19 cellular contexts compared by ENCODE assay signal in the genomic region with DNA sequence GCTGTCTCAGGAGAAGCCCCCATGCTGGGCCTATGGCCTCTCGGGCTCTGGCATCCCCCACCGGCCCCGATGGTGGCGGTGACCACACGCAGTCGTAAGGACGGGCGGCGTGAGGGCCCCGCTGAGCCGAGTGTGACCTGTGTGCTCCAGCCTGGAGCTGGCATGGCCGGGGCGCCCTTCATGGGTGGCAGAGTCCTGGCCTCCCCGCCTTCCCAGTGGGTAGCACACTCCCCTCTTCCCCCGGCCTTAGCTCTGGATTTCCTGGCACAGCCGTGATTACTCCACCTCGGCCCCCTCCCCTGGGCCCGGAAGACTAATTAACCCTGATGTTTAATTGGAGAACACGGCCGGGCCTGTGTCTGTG. TPM values are rescaled to one million over a fixed set of nuclear protein-coding genes. Genes with fewer than 3 reads are reported as not detected.
A peak's percentile ranks its signal among the peaks of the same experiment; 100 is the strongest.
DNase-seq lines count a peak whose midpoint lies in the region; TF ChIP-seq lines count a peak whose summit lies in the region.
"Had no signal": no experiment of that assay in that cellular context is flagged by ENCODE, and none has a peak within 500 bp of the region (broad histone marks: within the 10 kb centered on the region; RNA-seq: fewer than 3 reads in every experiment).

No MANE protein-coding gene starts in this region.

- H3K4ac ChIP-seq in mesendoderm (ENCODE audit: low read depth, low read length), result no peak overlapping the region

- no peak for TF ChIP-seq POLR2A in breast epithelium (IDR thresholded peaks at IDR 0.05)

- in situ Hi-C loops in mammary epithelial cell (cut with MboI; ENCODE audit: low sequenced_read_pairs in 2 of 2), result no loop called here

- no peaks in the 10 kb centered on the region for H3K4me1 Mint-ChIP-seq in activated CD4-positive, alpha-beta memory T cell treated with anti-CD3 and anti-CD28 coated beads, Interleukin-2, amount 10 ng/mL, durations not matched to agents 7 days and 5 days
- peaks cover 18% of the 10 kb centered on the region for H3K4me1 Mint-ChIP-seq in neural progenitor cell
- H3K4me1 Mint-ChIP-seq: activated naive CD4-positive, alpha-beta T cell treated with anti-CD3 and anti-CD28 coated beads, Interleukin-2, amount 50 U/mL, for 24 hours; T-helper 17 cell had no signal

- CTCF ChIA-PET in mammary epithelial cell (lab: Charles Lee; ENCODE audit: low non-redundant PET), result no interaction called here
- CTCF ChIA-PET in activated CD4-positive, alpha-beta memory T cell treated with anti-CD3 and anti-CD28 coated beads, Interleukin-2, amount 10 ng/mL, durations not matched to agents 7 days and 5 days (lab: Charles Lee), result no interaction called here

- H2AFZ ChIP-seq in mammary epithelial cell (ENCODE audit: low read depth, low read length) (no peak overlapping the region), neural progenitor cell (replicated peaks) (no peak overlapping the region)

- no peak overlapping the region for H2BK15ac ChIP-seq in mesendoderm (replicated peaks; ENCODE audit: low read depth)

- dilution Hi-C loops in mammary epithelial cell (cut with HindIII; ENCODE audit: low sequenced_read_pairs), result no loop called here

- no peaks in the 10 kb centered on the region for H3K36me3 Mint-ChIP-seq in activated CD4-positive, alpha-beta memory T cell treated with anti-CD3 and anti-CD28 coated beads, Interleukin-2, amount 10 ng/mL, durations not matched to agents 7 days and 5 days (ENCODE audit: low read depth)
- H3K36me3 Mint-ChIP-seq in neural progenitor cell, result no peaks in the 10 kb centered on the region
- H3K36me3 Mint-ChIP-seq: activated naive CD4-positive, alpha-beta T cell treated with anti-CD3 and anti-CD28 coated beads, Interleukin-2, amount 50 U/mL, for 24 hours had no signal

- TF ChIP-seq CTCF in breast epithelium (IDR thresholded peaks at IDR 0.05) (no peak), mammary epithelial cell (conservative IDR thresholded peaks at IDR 0.05 in 1 of 2, IDR thresholded peaks at IDR 0.05 in 1 of 2; ENCODE audit: extremely low read depth in 1 of 2, insufficient read depth in 1 of 2, low read depth in 1 of 2, low read length in 2 of 2) (no peak), WERI-Rb-1 (IDR thresholded peaks at IDR 0.05; ENCODE audit: low read depth, low read length) (no peak), tibial artery (IDR thresholded peaks at IDR 0.05) (no peak), neural progenitor cell (IDR thresholded peaks at IDR 0.05) (no peak)

- H3K4me3 Mint-ChIP-seq in activated CD4-positive, alpha-beta memory T cell treated with anti-CD3 and anti-CD28 coated beads, Interleukin-2, amount 10 ng/mL, durations not matched to agents 7 days and 5 days, result no peak overlapping the region
- no peak overlapping the region for H3K4me3 Mint-ChIP-seq in neural progenitor cell
- H3K4me3 Mint-ChIP-seq: activated B cell treated with CpG ODN at 0.5 μM for 24 hours; activated naive CD4-positive, alpha-beta T cell treated with anti-CD3 and anti-CD28 coated beads, Interleukin-2, amount 50 U/mL, for 24 hours; stimulated activated naive CD8-positive, alpha-beta T cell treated with anti-CD3 and anti-CD28 coated beads, Interleukin-15, Interleukin-2, amounts not matched to agents 100 ng/mL and 50 ng/mL, for 24 hours; T-helper 17 cell had no signal

- H3K4me1 ChIP-seq in breast epithelium, result peaks cover 0 to 4% of the 10 kb centered on the region in 2 donors
- H3K4me1 ChIP-seq in mammary epithelial cell (ENCODE audit: insufficient read depth, low read length), result peaks cover 20% of the 10 kb centered on the region
- no peaks in the 10 kb centered on the region for H3K4me1 ChIP-seq in mesendoderm (ENCODE audit: control insufficient read depth, low read depth, low read length)
- peaks cover 0 to 76% (median 50%) of the 10 kb centered on the region in 4 donors for H3K4me1 ChIP-seq in tibial artery
- H3K4me1 ChIP-seq in neural progenitor cell, result peaks cover 10% of the 10 kb centered on the region
- H3K4me1 ChIP-seq: pancreas had no signal

- H3K18ac ChIP-seq in mesendoderm (ENCODE audit: low read length), result no peak overlapping the region

- peak overlapping the region; percentile 34 for H3K56ac ChIP-seq in mesendoderm (ENCODE audit: low read length)

- H3K9me3 ChIP-seq in breast epithelium (no peaks in the 10 kb centered on the region), mammary epithelial cell (replicated peaks; ENCODE audit: insufficient read depth, low read length) (no peaks in the 10 kb centered on the region), WERI-Rb-1 (ENCODE audit: severe bottlenecking) (no peaks in the 10 kb centered on the region), tibial artery (no peaks in the 10 kb centered on the region), neural progenitor cell (ENCODE audit: low read depth) (no peaks in the 10 kb centered on the region)
- H3K9me3 ChIP-seq: Caco-2, esophagus muscularis mucosa, pancreas had no signal

- H4K8ac ChIP-seq in mesendoderm (ENCODE audit: low read depth, low read length), result no peak overlapping the region

- H3F3A ChIP-seq in neural progenitor cell (ENCODE audit: low read depth), result no peaks in the 10 kb centered on the region

- H3K4me3 ChIP-seq in breast epithelium, result no peak overlapping the region
- H3K4me3 ChIP-seq in mammary epithelial cell (replicated peaks in 1 of 3; ENCODE audit: insufficient read depth in 1 of 3, low read depth in 2 of 3, low read length in 3 of 3), result no peak overlapping the region
- no peak overlapping the region for H3K4me3 ChIP-seq in WERI-Rb-1 (ENCODE audit: low read depth, low read length)
- H3K4me3 ChIP-seq in mesendoderm (ENCODE audit: low read length), result no peak overlapping the region
- H3K4me3 ChIP-seq in tibial artery, result no peak overlapping the region
- no peak overlapping the region for H3K4me3 ChIP-seq in neural progenitor cell
- H3K4me3 ChIP-seq: esophagus muscularis mucosa, pancreas had no signal

- H2BK120ac ChIP-seq in mesendoderm (ENCODE audit: low read depth, low read length), result no peak overlapping the region

- H3K79me1 ChIP-seq in mesendoderm (ENCODE audit: low read length), result no peaks in the 10 kb centered on the region

- no peak overlapping the region for H2BK5ac ChIP-seq in mesendoderm (ENCODE audit: low read length)

- no peaks in the 10 kb centered on the region for H3K27me3 Mint-ChIP-seq in activated CD4-positive, alpha-beta memory T cell treated with anti-CD3 and anti-CD28 coated beads, Interleukin-2, amount 10 ng/mL, durations not matched to agents 7 days and 5 days
- no peaks in the 10 kb centered on the region for H3K27me3 Mint-ChIP-seq in neural progenitor cell (ENCODE audit: insufficient read depth, low read depth)
- H3K27me3 Mint-ChIP-seq: activated B cell treated with CpG ODN at 0.5 μM for 24 hours; activated naive CD4-positive, alpha-beta T cell treated with anti-CD3 and anti-CD28 coated beads, Interleukin-2, amount 50 U/mL, for 24 hours; stimulated activated naive CD8-positive, alpha-beta T cell treated with anti-CD3 and anti-CD28 coated beads, Interleukin-15, Interleukin-2, amounts not matched to agents 100 ng/mL and 50 ng/mL, for 24 hours; T-helper 17 cell had no signal

- H3K23ac ChIP-seq in mesendoderm (ENCODE audit: low read length), result no peak overlapping the region

- no peak overlapping the region for H4K5ac ChIP-seq in mesendoderm (ENCODE audit: low read length)

- POLR2A ChIA-PET in activated CD4-positive, alpha-beta memory T cell treated with anti-CD3 and anti-CD28 coated beads, Interleukin-2, amount 10 ng/mL, durations not matched to agents 7 days and 5 days (lab: Charles Lee), result no interaction called here

- no peak overlapping the region for H3K27ac Mint-ChIP-seq in activated CD4-positive, alpha-beta memory T cell treated with anti-CD3 and anti-CD28 coated beads, Interleukin-2, amount 10 ng/mL, durations not matched to agents 7 days and 5 days
- H3K27ac Mint-ChIP-seq in neural progenitor cell, result no peak overlapping the region
- H3K27ac Mint-ChIP-seq: activated B cell treated with CpG ODN at 0.5 μM for 24 hours; activated naive CD4-positive, alpha-beta T cell treated with anti-CD3 and anti-CD28 coated beads, Interleukin-2, amount 50 U/mL, for 24 hours; stimulated activated naive CD8-positive, alpha-beta T cell treated with anti-CD3 and anti-CD28 coated beads, Interleukin-15, Interleukin-2, amounts not matched to agents 100 ng/mL and 50 ng/mL, for 24 hours; T-helper 17 cell had no signal

- no peaks in the 10 kb centered on the region for H4K20me1 ChIP-seq in mammary epithelial cell (ENCODE audit: insufficient read depth, low read length)
- H4K20me1 ChIP-seq in neural progenitor cell (ENCODE audit: low read depth), result no peaks in the 10 kb centered on the region

- H3K36me3 ChIP-seq in breast epithelium, result no peaks in the 10 kb centered on the region
- no peaks in the 10 kb centered on the region for H3K36me3 ChIP-seq in mammary epithelial cell (ENCODE audit: insufficient read depth, low read length)
- no peaks in the 10 kb centered on the region for H3K36me3 ChIP-seq in WERI-Rb-1
- no peaks in the 10 kb centered on the region for H3K36me3 ChIP-seq in mesendoderm (ENCODE audit: control insufficient read depth, insufficient read depth, low read length)
- H3K36me3 ChIP-seq in tibial artery, result peaks cover 0 to 2% (median 0%) of the 10 kb centered on the region in 3 donors
- H3K36me3 ChIP-seq in neural progenitor cell, result no peaks in the 10 kb centered on the region
- H3K36me3 ChIP-seq: pancreas had no signal

- DNase-seq in breast epithelium (ENCODE audit: low spot score in 2 of 2) (no peak), mammary epithelial cell (no peak), WERI-Rb-1 (no peak), mesendoderm (no peak), tibial artery (peak in 1 of 2 donors; percentile 71), NCI-H345 (lab: John Stamatoyannopoulos, UW) (no peak), neural progenitor cell (ENCODE audit: low spot score) (no peak)
- no peak for DNase-seq in activated CD4-positive, alpha-beta memory T cell treated with anti-CD3 and anti-CD28 coated beads, Interleukin-2, amount 10 ng/mL, durations not matched to agents 7 days and 5 days
- DNase-seq: activated B cell treated with CpG ODN at 0.5 μM for 24 hours, Caco-2, GOT3, head of caudate nucleus, NCI-H1092 treated with DMSO at 0.1 percent for 48 hours had no signal

- intact Hi-C loops in breast epithelium (cut with DNase I; ENCODE audit: low total_unique reads) (no loop called here), mammary epithelial cell (cut with micrococcal nuclease) (no loop called here), tibial artery (cut with DNase I; ENCODE audit: low total_unique reads) (loop anchor here (5.0 kb wide), 1 partner anchor 48 kb away; no protein-coding TSS in a partner anchor)

- H3K9ac ChIP-seq in mammary epithelial cell (ENCODE audit: insufficient read depth, low read length), result no peak overlapping the region
- no peak overlapping the region for H3K9ac ChIP-seq in mesendoderm (ENCODE audit: low read length)
- no peak overlapping the region for H3K9ac ChIP-seq in neural progenitor cell
- H3K9ac ChIP-seq: KMS-11 had no signal

- H3K4me2 ChIP-seq in mammary epithelial cell (ENCODE audit: insufficient read depth, low read depth, low read length) (no peak overlapping the region), mesendoderm (ENCODE audit: low read length) (no peak overlapping the region), neural progenitor cell (no peak overlapping the region)
- H3K4me2 ChIP-seq: KMS-11 had no signal

- WGBS in mammary epithelial cell (ENCODE audit: low coverage, missing lambda C conversion rate), result 80% methylated on average over 8 of the region's 20 CpGs
- no CpG with 5 or more reads among the region's 20 CpGs for WGBS in mesendoderm (ENCODE audit: extremely low coverage, insufficient coverage, low lambda C conversion rate)

- no peak overlapping the region for H2AK5ac ChIP-seq in mesendoderm (ENCODE audit: low read length)

- BruUV-seq in mammary epithelial cell (replicated peaks; lab: Mats Ljungman, UMichigan), result no TSS peak

- H3K9me3 Mint-ChIP-seq in activated CD4-positive, alpha-beta memory T cell treated with anti-CD3 and anti-CD28 coated beads, Interleukin-2, amount 10 ng/mL, durations not matched to agents 7 days and 5 days, result no peaks in the 10 kb centered on the region
- H3K9me3 Mint-ChIP-seq in neural progenitor cell, result no peaks in the 10 kb centered on the region
- H3K9me3 Mint-ChIP-seq: activated B cell treated with CpG ODN at 0.5 μM for 24 hours; activated naive CD4-positive, alpha-beta T cell treated with anti-CD3 and anti-CD28 coated beads, Interleukin-2, amount 50 U/mL, for 24 hours; stimulated activated naive CD8-positive, alpha-beta T cell treated with anti-CD3 and anti-CD28 coated beads, Interleukin-15, Interleukin-2, amounts not matched to agents 100 ng/mL and 50 ng/mL, for 24 hours had no signal

- H3K27ac ChIP-seq in breast epithelium, result peak overlapping the region; percentile 29 to 61
- no peak overlapping the region for H3K27ac ChIP-seq in mammary epithelial cell (ENCODE audit: insufficient read depth, low read depth, low read length)
- peak overlapping the region; percentile 50 for H3K27ac ChIP-seq in WERI-Rb-1
- no peak overlapping the region for H3K27ac ChIP-seq in mesendoderm (ENCODE audit: low read depth, low read length)
- peak overlapping the region; percentile 89 to 92 for H3K27ac ChIP-seq in tibial artery
- H3K27ac ChIP-seq in neural progenitor cell, result no peak overlapping the region
- H3K27ac ChIP-seq: KMS-11, pancreas had no signal

- H3K27me3 ChIP-seq in breast epithelium, result no peaks in the 10 kb centered on the region
- no peaks in the 10 kb centered on the region for H3K27me3 ChIP-seq in mammary epithelial cell (ENCODE audit: insufficient read depth, low read length)
- H3K27me3 ChIP-seq in WERI-Rb-1 (ENCODE audit: insufficient read depth, low read depth, severe bottlenecking), result no peaks in the 10 kb centered on the region
- no peaks in the 10 kb centered on the region for H3K27me3 ChIP-seq in mesendoderm (ENCODE audit: insufficient read depth, low read length, poor library complexity)
- H3K27me3 ChIP-seq in tibial artery, result no peaks in the 10 kb centered on the region
- H3K27me3 ChIP-seq in neural progenitor cell, result no peaks in the 10 kb centered on the region
- H3K27me3 ChIP-seq: esophagus muscularis mucosa, pancreas had no signal

- H3K79me2 ChIP-seq in mammary epithelial cell (ENCODE audit: insufficient read depth, low read length) (no peaks in the 10 kb centered on the region), mesendoderm (ENCODE audit: control insufficient read depth, insufficient read depth, low read length) (no peaks in the 10 kb centered on the region), neural progenitor cell (ENCODE audit: low read depth) (no peaks in the 10 kb centered on the region)

RNA-seq across cellular contexts. Expression of gene SLX9, which starts 44.6 kb away (rescaled TPM):
- 10 to 100 TPM; 15.8 to 17.7 (median 17.0) TPM for total RNA-seq in breast epithelium
- 10 to 100 TPM; 17.3 to 53.2 TPM for total RNA-seq in mammary epithelial cell
- 31.0 TPM for polyA plus RNA-seq in mammary epithelial cell
- 8.7 TPM for polyA minus RNA-seq in mammary epithelial cell
- 45.5 TPM for polyA plus RNA-seq in mesendoderm (2013, experiment 1 of 2)
- polyA plus RNA-seq in mesendoderm (2013, experiment 2 of 2), result 43.5 TPM
- total RNA-seq in activated CD4-positive, alpha-beta memory T cell treated with anti-CD3 and anti-CD28 coated beads, Interleukin-2, amount 10 ng/mL, durations not matched to agents 7 days and 5 days, result 10 to 100 TPM; 42.4 to 47.0 TPM
- 4.7 and 17.1 TPM in 2 replicates for total RNA-seq in neural progenitor cell (ENCODE audit: low replicate concordance)

Comparison
In these comparisons a context has a peak if more than half of its experiments do, and no peak if none do; other contexts are left out.
1. H3K27ac ChIP-seq: peak in breast epithelium (2 of 2), WERI-Rb-1 (single experiment) and tibial artery (2 of 2); none in mammary epithelial cell (single experiment), mesendoderm (single experiment) and neural progenitor cell (single experiment).